25 cellular contexts compared by ENCODE assay signal in the genomic region with DNA sequence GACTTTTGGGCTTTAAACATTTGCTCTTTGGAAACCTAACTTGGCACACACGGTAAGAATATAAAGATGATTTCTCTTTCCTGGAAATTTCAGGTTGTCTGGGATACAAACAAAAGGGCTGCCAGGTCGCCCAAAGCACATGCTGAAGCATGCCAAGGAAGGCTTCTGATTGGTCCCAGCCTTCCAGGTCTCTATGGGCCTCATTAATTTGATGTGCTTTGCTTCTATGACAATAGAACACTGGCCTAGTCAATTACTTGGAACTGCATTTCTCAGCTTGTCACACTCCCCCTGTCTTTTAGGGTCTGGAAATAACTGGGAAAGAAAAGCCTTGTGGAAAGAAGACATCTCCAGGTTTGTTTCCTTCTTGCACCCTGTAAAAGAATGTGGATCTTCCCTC.
"Had no signal": no experiment of that assay in that cellular context is flagged by ENCODE, and none has a peak within 500 bp of the region (broad histone marks: within the 10 kb centered on the region; RNA-seq: fewer than 3 reads in every experiment).

No MANE protein-coding gene starts in this region.

- H3K27ac ChIP-seq: body of pancreas, heart right ventricle, right lobe of liver, skin epidermis, thyroid gland, upper lobe of right lung, VCaP had no signal

- H3K4me3 ChIP-seq: body of pancreas, heart right ventricle, right lobe of liver, skin epidermis, thyroid gland, upper lobe of right lung had no signal

- H3K27me3 ChIP-seq: body of pancreas, heart right ventricle, right lobe of liver, thyroid gland, upper lobe of right lung had no signal

- H3K4me3 Mint-ChIP-seq: activated CD4-positive, alpha-beta T cell treated with anti-CD3 and anti-CD28 coated beads, Interleukin-2, amount 10 ng/mL, durations not matched to agents 7 days and 5 days; activated CD8-positive, alpha-beta memory T cell treated with anti-CD3 and anti-CD28 coated beads, Interleukin-2, amount 10 ng/mL, durations not matched to agents 7 days and 5 days; activated CD8-positive, alpha-beta T cell treated with anti-CD3 and anti-CD28 coated beads for 36 hours; activated naive CD4-positive, alpha-beta T cell treated with anti-CD3 and anti-CD28 coated beads, Interleukin-2, amount 50 U/mL, for 24 hours; natural killer cell treated with Interleukin-12 subunit alpha and Interleukin-12 subunit beta and Interleukin-15 and Interleukin-18, amount 100 ng/mL, for 72 hours; stimulated activated naive CD8-positive, alpha-beta T cell treated with anti-CD3 and anti-CD28 coated beads, Interleukin-15, Interleukin-2, amounts not matched to agents 100 ng/mL and 50 ng/mL, for 24 hours had no signal

- H3K9me3 ChIP-seq: body of pancreas, right lobe of liver, thyroid gland, upper lobe of right lung had no signal

- H3K27me3 Mint-ChIP-seq: activated CD4-positive, alpha-beta T cell treated with anti-CD3 and anti-CD28 coated beads, Interleukin-2, amount 10 ng/mL, durations not matched to agents 7 days and 5 days; activated CD8-positive, alpha-beta memory T cell treated with anti-CD3 and anti-CD28 coated beads, Interleukin-2, amount 10 ng/mL, durations not matched to agents 7 days and 5 days; activated CD8-positive, alpha-beta T cell treated with anti-CD3 and anti-CD28 coated beads for 36 hours; activated naive CD4-positive, alpha-beta T cell treated with anti-CD3 and anti-CD28 coated beads, Interleukin-2, amount 50 U/mL, for 24 hours; natural killer cell treated with Interleukin-12 subunit alpha and Interleukin-12 subunit beta and Interleukin-15 and Interleukin-18, amount 100 ng/mL, for 72 hours; stimulated activated naive CD8-positive, alpha-beta T cell treated with anti-CD3 and anti-CD28 coated beads, Interleukin-15, Interleukin-2, amounts not matched to agents 100 ng/mL and 50 ng/mL, for 24 hours had no signal

- H3K36me3 ChIP-seq: heart right ventricle, right lobe of liver, thyroid gland, upper lobe of right lung had no signal

- H3K27ac Mint-ChIP-seq: activated CD4-positive, alpha-beta T cell treated with anti-CD3 and anti-CD28 coated beads, Interleukin-2, amount 10 ng/mL, durations not matched to agents 7 days and 5 days; activated CD8-positive, alpha-beta memory T cell treated with anti-CD3 and anti-CD28 coated beads, Interleukin-2, amount 10 ng/mL, durations not matched to agents 7 days and 5 days; activated CD8-positive, alpha-beta T cell treated with anti-CD3 and anti-CD28 coated beads for 36 hours; activated naive CD4-positive, alpha-beta T cell treated with anti-CD3 and anti-CD28 coated beads, Interleukin-2, amount 50 U/mL, for 24 hours; natural killer cell treated with Interleukin-12 subunit alpha and Interleukin-12 subunit beta and Interleukin-15 and Interleukin-18, amount 100 ng/mL, for 72 hours; stimulated activated naive CD8-positive, alpha-beta T cell treated with anti-CD3 and anti-CD28 coated beads, Interleukin-15, Interleukin-2, amounts not matched to agents 100 ng/mL and 50 ng/mL, for 24 hours had no signal

- H3K4me1 ChIP-seq: body of pancreas, heart right ventricle, right lobe of liver, thyroid gland, upper lobe of right lung had no signal

- H3K4me1 Mint-ChIP-seq: activated CD4-positive, alpha-beta T cell treated with anti-CD3 and anti-CD28 coated beads, Interleukin-2, amount 10 ng/mL, durations not matched to agents 7 days and 5 days; activated CD8-positive, alpha-beta memory T cell treated with anti-CD3 and anti-CD28 coated beads, Interleukin-2, amount 10 ng/mL, durations not matched to agents 7 days and 5 days; activated naive CD4-positive, alpha-beta T cell treated with anti-CD3 and anti-CD28 coated beads, Interleukin-2, amount 50 U/mL, for 24 hours had no signal

- H3K9me3 Mint-ChIP-seq: activated CD4-positive, alpha-beta T cell treated with anti-CD3 and anti-CD28 coated beads, Interleukin-2, amount 10 ng/mL, durations not matched to agents 7 days and 5 days; activated CD8-positive, alpha-beta T cell treated with anti-CD3 and anti-CD28 coated beads for 36 hours; stimulated activated naive CD8-positive, alpha-beta T cell treated with anti-CD3 and anti-CD28 coated beads, Interleukin-15, Interleukin-2, amounts not matched to agents 100 ng/mL and 50 ng/mL, for 24 hours had no signal

- DNase-seq: activated CD4-positive, alpha-beta T cell treated with anti-CD3 and anti-CD28 coated beads, Interleukin-2, amount 10 ng/mL, durations not matched to agents 7 days and 5 days; activated CD4-positive, CD25-positive, alpha-beta regulatory T cell treated with anti-CD3 and anti-CD28 coated beads, Interleukin-2, amount 50 U/mL, for 72 hours; activated CD8-positive, alpha-beta memory T cell treated with anti-CD3 and anti-CD28 coated beads, Interleukin-2, amount 10 ng/mL, durations not matched to agents 7 days and 5 days; activated CD8-positive, alpha-beta T cell treated with anti-CD3 and anti-CD28 coated beads for 36 hours; activated gamma-delta T cell treated with Interleukin-2 at 50 U/mL for 16 hours; anterior cingulate cortex; body of pancreas; erythroblast; foreskin fibroblast; heart right ventricle; kidney glomerular epithelial cell; left ventricle myocardium superior; mammary epithelial cell; midbrain; nucleus accumbens; right lobe of liver; stimulated activated CD4-positive, alpha-beta T cell treated with anti-CD3 and anti-CD28 coated beads, Interleukin-1b, Interleukin-23, amount 100 ng/mL, for 48 hours; substantia nigra; thyroid gland; upper lobe of right lung had no signal

- ATAC-seq: activated CD8-positive, alpha-beta memory T cell treated with anti-CD3 and anti-CD28 coated beads, Interleukin-2, amount 10 ng/mL, durations not matched to agents 7 days and 5 days; activated CD8-positive, alpha-beta T cell treated with anti-CD3 and anti-CD28 coated beads for 36 hours; body of pancreas; heart right ventricle; left ventricle myocardium superior; natural killer cell treated with Interleukin-12 subunit alpha and Interleukin-12 subunit beta and Interleukin-15 and Interleukin-18, amount 100 ng/mL, for 72 hours; right lobe of liver; upper lobe of right lung had no signal

- H3K36me3 Mint-ChIP-seq: activated CD8-positive, alpha-beta memory T cell treated with anti-CD3 and anti-CD28 coated beads, Interleukin-2, amount 10 ng/mL, durations not matched to agents 7 days and 5 days; activated naive CD4-positive, alpha-beta T cell treated with anti-CD3 and anti-CD28 coated beads, Interleukin-2, amount 50 U/mL, for 24 hours; natural killer cell treated with Interleukin-12 subunit alpha and Interleukin-12 subunit beta and Interleukin-15 and Interleukin-18, amount 100 ng/mL, for 72 hours had no signal
